21 cellular contexts compared by ENCODE assay signal in genomic region chr4:6287017-6287788, GRCh38.
"Had no signal": no experiment of that assay in that cellular context is flagged by ENCODE, and none has a peak within 500 bp of the region (broad histone marks: within the 10 kb centered on the region; RNA-seq: fewer than 3 reads in every experiment).

No MANE protein-coding gene starts in this region.

- H3K9me3 ChIP-seq: SJCRH30 had no signal

- ATAC-seq: SK-N-SH treated with all-trans-retinoic acid at 6 μM for 48 hours had no signal

- H3K4me1 Mint-ChIP-seq: IgD-negative memory B cell had no signal

- H3K27me3 Mint-ChIP-seq: IgD-negative memory B cell had no signal

- H3K27ac Mint-ChIP-seq: IgD-negative memory B cell had no signal

- H3K27ac ChIP-seq: HL-60, SJCRH30 had no signal

- H3K4me3 Mint-ChIP-seq: IgD-negative memory B cell had no signal

- H3K4me3 ChIP-seq: SJCRH30 had no signal

- H3K27me3 ChIP-seq: SJCRH30 had no signal

- DNase-seq: KBM-7, MV-4-11, NCI-H1048, NCI-H1105, NCI-H1417, NCI-H1436 treated with DMSO at 0.1 percent for 48 hours, NCI-H1694, NCI-H187 treated with DMSO at 0.1 percent for 48 hours, NCI-H2029 treated with DMSO at 0.1 percent for 48 hours, NCI-H2171 treated with DMSO at 0.1 percent for 48 hours, NCI-H345, NCI-H446 treated with DMSO at 0.1 percent for 48 hours, NCI-H510A treated with DMSO at 0.1 percent for 48 hours, NCI-H526, NCI-H82, RPMI8226, SHP77 treated with DMSO at 0.1 percent for 48 hours, SJCRH30 had no signal

- H3K4me1 ChIP-seq: SJCRH30 had no signal
